8 cellular contexts compared by ENCODE assay signal in the genomic region with DNA sequence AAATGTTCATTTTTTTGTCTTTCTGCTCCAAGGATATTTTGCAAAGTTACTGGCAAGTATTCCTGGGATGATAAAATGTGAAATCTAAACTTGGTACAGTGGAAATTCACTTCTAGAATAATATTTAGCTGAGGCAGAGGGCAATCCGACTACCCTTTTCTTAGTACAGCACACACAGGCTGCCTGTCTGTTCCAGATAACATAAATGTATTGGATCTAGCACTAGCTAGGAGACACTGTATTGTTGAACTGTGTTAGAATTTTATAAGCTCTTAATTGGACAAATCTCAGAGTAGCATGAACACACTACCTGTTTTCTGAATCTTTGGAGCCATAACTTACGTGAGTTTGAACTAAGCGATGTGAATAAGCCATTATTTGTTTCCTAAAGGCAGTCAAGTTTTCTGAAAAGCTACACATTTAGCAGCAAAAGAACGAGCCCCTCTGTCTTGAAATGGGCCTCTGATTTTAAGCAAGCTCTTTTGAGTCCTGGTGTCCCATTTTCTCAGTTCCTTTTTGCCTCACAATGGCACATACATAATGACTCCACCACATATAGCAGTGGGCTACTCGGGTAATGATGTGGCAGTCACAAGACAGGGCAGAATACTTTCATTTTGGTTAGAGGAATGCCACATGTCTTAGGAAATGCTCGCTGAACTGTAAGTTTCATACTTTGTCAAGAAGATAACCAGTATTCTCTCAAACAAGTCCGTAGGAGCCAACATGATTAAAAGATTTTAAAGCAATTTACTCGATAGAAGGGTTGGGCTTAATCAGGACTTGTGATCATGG.
DNase-seq lines count a peak whose midpoint lies in the region; ATAC-seq and TF ChIP-seq lines count a peak whose summit lies in the region.

No MANE protein-coding gene starts in this region.

- H3K4me3 Mint-ChIP-seq in activated CD4-positive, alpha-beta memory T cell treated with anti-CD3 and anti-CD28 coated beads for 36 hours, result peak overlapping the region; percentile 66

- H3K9me3 Mint-ChIP-seq in activated CD4-positive, alpha-beta memory T cell treated with anti-CD3 and anti-CD28 coated beads for 36 hours, result no peaks in the 10 kb centered on the region

- H3K9ac ChIP-seq in subcutaneous abdominal adipose tissue (ENCODE audit: low read length in 5 of 5), result peak overlapping the region; percentile 64 to 87 (median 75)

- H3K27me3 ChIP-seq in hepatocyte, result no peaks in the 10 kb centered on the region
- H3K27me3 ChIP-seq in subcutaneous abdominal adipose tissue (ENCODE audit: control insufficient read depth in 5 of 5, insufficient read depth in 4 of 5, low read length in 5 of 5), result no peaks in the 10 kb centered on the region
- no peaks in the 10 kb centered on the region for H3K27me3 ChIP-seq in HAP-1 (ENCODE audit: low read depth)

- H3K4me1 Mint-ChIP-seq in activated CD4-positive, alpha-beta memory T cell treated with anti-CD3 and anti-CD28 coated beads for 36 hours (ENCODE audit: low read depth), result peaks cover 26% of the 10 kb centered on the region

- in situ Hi-C loops in HAP-1 (cut with MboI; ENCODE audit: low sequenced_read_pairs), result no loop called here

- no peaks in the 10 kb centered on the region for H4K20me1 ChIP-seq in hepatocyte (ENCODE audit: insufficient read depth, poor library complexity, severe bottlenecking)

- H3K36me3 ChIP-seq in hepatocyte (replicated peaks; ENCODE audit: insufficient read depth, low read depth) (no peaks in the 10 kb centered on the region), subcutaneous abdominal adipose tissue (ENCODE audit: control insufficient read depth in 5 of 5, insufficient read depth in 5 of 5, low read length in 5 of 5) (no peaks in the 10 kb centered on the region), HAP-1 (replicated peaks) (no peaks in the 10 kb centered on the region)

- no peaks in the 10 kb centered on the region for H3K9me2 ChIP-seq in hepatocyte (replicated peaks; ENCODE audit: insufficient read depth)

- no peaks in the 10 kb centered on the region for H3K36me3 Mint-ChIP-seq in activated CD4-positive, alpha-beta memory T cell treated with anti-CD3 and anti-CD28 coated beads for 36 hours

- peak; percentile 99 for ATAC-seq in HG03060 (IDR thresholded peaks at IDR 0.05; ENCODE audit: low read depth, unreplicated experiment)

- H3K9me3 ChIP-seq in hepatocyte (ENCODE audit: low read depth) (no peaks in the 10 kb centered on the region), subcutaneous abdominal adipose tissue (ENCODE audit: control insufficient read depth in 5 of 5, low read length in 5 of 5) (no peaks in the 10 kb centered on the region), HAP-1 (no peaks in the 10 kb centered on the region)

- peak overlapping the region; percentile 52 for H3K4me2 ChIP-seq in hepatocyte

- POLR2A ChIA-PET in activated CD4-positive, alpha-beta memory T cell treated with anti-CD3 and anti-CD28 coated beads for 36 hours (lab: Charles Lee), result interaction anchor here (1.0 to 3.9 kb wide), 5 partner anchors 12 to 494 kb away, joined by 3 to 28 read pairs (median 6); no protein-coding TSS in a partner anchor

- H3K4me1 ChIP-seq in hepatocyte (ENCODE audit: insufficient read depth), result no peaks in the 10 kb centered on the region
- peaks cover 0 to 28% (median 22%) of the 10 kb centered on the region in 5 donors for H3K4me1 ChIP-seq in subcutaneous abdominal adipose tissue (ENCODE audit: control insufficient read depth in 5 of 5, insufficient read depth in 5 of 5, low read length in 5 of 5)
- no peaks in the 10 kb centered on the region for H3K4me1 ChIP-seq in HAP-1

- 93% methylated on average over 8 of the region's 8 CpGs for whole genome bisulfite sequencing in hepatocyte (ENCODE audit: low lambda C conversion rate, missing lambda C conversion rate)

- no peak overlapping the region for H2AFZ ChIP-seq in hepatocyte

- CTCF ChIA-PET in activated CD4-positive, alpha-beta memory T cell treated with anti-CD3 and anti-CD28 coated beads for 36 hours (lab: Charles Lee), result interaction anchor here (0.6 to 2.7 kb wide), 16 partner anchors 8 to 648 kb away, joined by 3 to 47 read pairs (median 4); no protein-coding TSS in a partner anchor

- H3K27me3 Mint-ChIP-seq in activated CD4-positive, alpha-beta memory T cell treated with anti-CD3 and anti-CD28 coated beads for 36 hours, result peaks cover 5% of the 10 kb centered on the region

- peak overlapping the region; percentile 35 for H3K27ac ChIP-seq in hepatocyte
- peak overlapping the region; percentile 97 for H3K27ac ChIP-seq in subcutaneous abdominal adipose tissue (ENCODE audit: low read depth, low read length)

- TF ChIP-seq CTCF in hepatocyte (IDR thresholded peaks at IDR 0.05; ENCODE audit: poor library complexity), result no peak

- peak overlapping the region; percentile 47 for H3K27ac Mint-ChIP-seq in activated CD4-positive, alpha-beta memory T cell treated with anti-CD3 and anti-CD28 coated beads for 36 hours

- H3K79me2 ChIP-seq in hepatocyte, result no peaks in the 10 kb centered on the region

- intact Hi-C loops in activated CD4-positive, alpha-beta memory T cell treated with anti-CD3 and anti-CD28 coated beads for 36 hours (cut with micrococcal nuclease), result loop anchor here (1.0 to 5.0 kb wide), 9 partner anchors 13 to 577 kb away; a partner anchor contains a TSS

- peak; percentile 44 for DNase-seq in stimulated activated CD4-positive, alpha-beta T cell treated with anti-CD3 and anti-CD28 coated beads, Interleukin-1b, Interleukin-23, amount 100 ng/mL, for 48 hours
- DNase-seq in stimulated activated CD4-positive, alpha-beta T cell treated with anti-CD3 and anti-CD28 coated beads, Interleukin-4, amount 100 ng/mL, for 1 hour, result no peak
- DNase-seq in activated CD4-positive, alpha-beta memory T cell treated with anti-CD3 and anti-CD28 coated beads for 36 hours, result peak; percentile 63
- DNase-seq in hepatocyte (ENCODE audit: low spot score) (no peak), HAP-1 (ENCODE audit: low spot score in 2 of 2) (no peak)
- no peak for DNase-seq in activated CD8-positive, alpha-beta memory T cell treated with anti-CD3 and anti-CD28 coated beads, Interleukin-2, amount 50 U/mL, for 48 hours

- H3K4me3 ChIP-seq in hepatocyte, result no peak overlapping the region
- H3K4me3 ChIP-seq in subcutaneous abdominal adipose tissue (ENCODE audit: low read depth in 1 of 5, low read length in 5 of 5), result peak overlapping the region; percentile 30 to 69 (median 54)
- no peak overlapping the region for H3K4me3 ChIP-seq in HAP-1

Comparison
In these comparisons a context has a peak if more than half of its experiments do, and no peak if none do; other contexts are left out.
1. DNase-seq: peak in stimulated activated CD4-positive, alpha-beta T cell treated with anti-CD3 and anti-CD28 coated beads, Interleukin-1b, Interleukin-23, amount 100 ng/mL, for 48 hours (single experiment) and activated CD4-positive, alpha-beta memory T cell treated with anti-CD3 and anti-CD28 coated beads for 36 hours (single experiment); none in stimulated activated CD4-positive, alpha-beta T cell treated with anti-CD3 and anti-CD28 coated beads, Interleukin-4, amount 100 ng/mL, for 1 hour (single experiment), hepatocyte (single experiment), HAP-1 (0 of 2) and activated CD8-positive, alpha-beta memory T cell treated with anti-CD3 and anti-CD28 coated beads, Interleukin-2, amount 50 U/mL, for 48 hours (single experiment).
2. H3K4me3 ChIP-seq: peak in subcutaneous abdominal adipose tissue (5 of 5); none in hepatocyte (single experiment) and HAP-1 (single experiment).